Comparison of ENCODE assay signal across 14 cellular contexts in the genomic region with DNA sequence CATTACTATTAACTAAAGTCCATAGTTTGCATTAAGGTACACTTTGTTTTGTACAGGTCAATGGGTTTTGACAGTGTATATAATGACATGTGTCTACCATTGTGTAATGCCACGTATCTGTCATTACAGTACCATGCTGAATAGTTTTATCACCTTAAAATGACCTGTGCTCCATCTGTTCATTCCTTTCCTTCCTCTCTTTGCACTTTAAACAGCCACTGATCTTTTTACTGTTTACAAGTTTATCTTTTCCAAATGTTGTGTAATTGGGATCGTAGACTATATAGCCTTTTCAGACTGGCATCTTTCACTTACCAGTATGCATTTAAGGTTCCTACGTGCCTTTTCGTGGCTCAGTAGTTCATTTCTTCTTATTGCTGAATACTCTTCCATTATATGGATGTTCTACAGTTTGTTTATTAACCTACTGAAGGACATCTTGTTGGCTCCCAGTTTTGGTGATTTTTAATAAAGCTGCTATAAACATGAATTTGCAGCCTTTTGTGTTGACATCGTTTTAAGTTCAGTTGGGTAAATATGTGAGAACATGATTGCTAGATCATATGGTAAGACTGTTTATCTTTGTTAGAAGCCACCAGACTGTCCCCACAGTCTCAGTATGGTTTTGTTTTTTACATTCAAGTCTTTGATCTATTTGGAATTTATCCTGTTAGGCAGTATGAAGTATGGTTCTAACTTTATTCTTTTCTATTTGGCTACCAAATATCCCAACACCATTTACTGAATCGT. TPM values are rescaled to one million over a fixed set of nuclear protein-coding genes. Genes with fewer than 3 reads are reported as not detected.
DNase-seq lines count a peak whose midpoint lies in the region; ATAC-seq, FAIRE-seq and TF ChIP-seq lines count a peak whose summit lies in the region.
"Had no signal": no experiment of that assay in that cellular context is flagged by ENCODE, and none has a peak within 500 bp of the region (broad histone marks: within the 10 kb centered on the region; RNA-seq: fewer than 3 reads in every experiment).

No MANE protein-coding gene starts in this region.

- ATAC-seq in GM19395 (IDR thresholded peaks at IDR 0.05; ENCODE audit: unreplicated experiment) (peak; percentile 15), HG03342 (IDR thresholded peaks at IDR 0.05; ENCODE audit: unreplicated experiment) (peak; percentile 7), GM18519 (IDR thresholded peaks at IDR 0.05; ENCODE audit: low FRiP score, unreplicated experiment) (no peak)

- no peaks in the 10 kb centered on the region for H3K36me3 ChIP-seq in tibial artery
- H3K36me3 ChIP-seq: transverse colon had no signal

- FAIRE-seq in D721Med (lab: Jason Lieb, UNC): peak; percentile 56

- DNase-seq in D721Med (ENCODE audit: insufficient read length, low spot score) (no peak), dermis microvascular lymphatic vessel endothelial cell (ENCODE audit: low read depth in 2 of 2) (peak; percentile 30 to 34), tibial artery (no peak), ACHN (no peak), SIG-M5 (lab: John Stamatoyannopoulos, UW) (no peak)
- DNase-seq: Caco-2; hippocampal formation; NCI-H2171; Right ventricle myocardium superior; stimulated activated CD4-positive, alpha-beta T cell treated with anti-CD3 and anti-CD28 coated beads, Interleukin-4, amount 100 ng/mL, for 1 hour; transverse colon had no signal

- TF ChIP-seq CTCF in D721Med (IDR thresholded peaks at IDR 0.05; ENCODE audit: insufficient read depth, missing control alignments) (no peak), tibial artery (IDR thresholded peaks at IDR 0.05) (no peak)

- no peaks in the 10 kb centered on the region for H3K9me3 ChIP-seq in tibial artery
- H3K9me3 ChIP-seq: Caco-2, transverse colon had no signal

- H3K4me3 ChIP-seq in tibial artery: no peak overlapping the region
- H3K4me3 ChIP-seq: transverse colon had no signal

- H3K27me3 ChIP-seq in tibial artery: no peaks in the 10 kb centered on the region
- H3K27me3 ChIP-seq: transverse colon had no signal

- peaks cover 0 to 8% (median 3%) of the 10 kb centered on the region in 4 donors for H3K4me1 ChIP-seq in tibial artery

- in situ Hi-C loops in ACHN (cut with HindIII; ENCODE audit: low pct_ligation_motif_present, low pct_unique_long_range_greater_than_20kb, low sequenced_read_pairs): no loop called here

- H3K27ac ChIP-seq in tibial artery: no peak overlapping the region
- H3K27ac ChIP-seq: transverse colon had no signal

- intact Hi-C loops in tibial artery (cut with DNase I; ENCODE audit: low total_unique reads): no loop called here

RNA-seq across cellular contexts. Expression of a gene that starts 24.7 kb away (rescaled TPM):
- total RNA-seq in dermis microvascular lymphatic vessel endothelial cell: 7.7 and 9.6 TPM in 2 replicates

RNA-seq across cellular contexts. Expression of a gene that starts 51.4 kb away (rescaled TPM):
- total RNA-seq in dermis microvascular lymphatic vessel endothelial cell: 12.9 and 19.3 TPM in 2 replicates

Comparison
In these comparisons a context has a peak if more than half of its experiments do, and no peak if none do; other contexts are left out.
1. DNase-seq: peak in dermis microvascular lymphatic vessel endothelial cell (2 of 2); none in D721Med (single experiment), tibial artery (0 of 2), ACHN (single experiment) and SIG-M5 (single experiment).